In genomic region chr15:77502379-77503095, GRCh38 we compare ENCODE assay signal across 1 cellular context.
A peak's percentile ranks its signal among the peaks of the same experiment; 100 is the strongest.
TF ChIP-seq lines count a peak whose summit lies in the region.

No MANE protein-coding gene starts in this region.

TF ChIP-seq in K562, 482 proteins besides CTCF, POLR2A, EP300 and RAD21 (continued from another document):
- TF ChIP-seq, protein P1, sequence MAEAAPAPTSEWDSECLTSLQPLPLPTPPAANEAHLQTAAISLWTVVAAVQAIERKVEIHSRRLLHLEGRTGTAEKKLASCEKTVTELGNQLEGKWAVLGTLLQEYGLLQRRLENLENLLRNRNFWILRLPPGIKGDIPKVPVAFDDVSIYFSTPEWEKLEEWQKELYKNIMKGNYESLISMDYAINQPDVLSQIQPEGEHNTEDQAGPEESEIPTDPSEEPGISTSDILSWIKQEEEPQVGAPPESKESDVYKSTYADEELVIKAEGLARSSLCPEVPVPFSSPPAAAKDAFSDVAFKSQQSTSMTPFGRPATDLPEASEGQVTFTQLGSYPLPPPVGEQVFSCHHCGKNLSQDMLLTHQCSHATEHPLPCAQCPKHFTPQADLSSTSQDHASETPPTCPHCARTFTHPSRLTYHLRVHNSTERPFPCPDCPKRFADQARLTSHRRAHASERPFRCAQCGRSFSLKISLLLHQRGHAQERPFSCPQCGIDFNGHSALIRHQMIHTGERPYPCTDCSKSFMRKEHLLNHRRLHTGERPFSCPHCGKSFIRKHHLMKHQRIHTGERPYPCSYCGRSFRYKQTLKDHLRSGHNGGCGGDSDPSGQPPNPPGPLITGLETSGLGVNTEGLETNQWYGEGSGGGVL (CRISPR knock-in tag; IDR thresholded peaks at IDR 0.05): no peak
- TF ChIP-seq RCOR1 (IDR thresholded peaks at IDR 0.05; ENCODE audit: borderline replicate concordance in 1 of 2, low read depth in 2 of 2, low read length in 2 of 2) (peak in 1 of 2 experiments; percentile 54; a peak in 1 of 4 replicates), ZNF431 (CRISPR knock-in tag; IDR thresholded peaks at IDR 0.05) (no peak), ZNF347 (CRISPR knock-in tag; IDR thresholded peaks at IDR 0.05; ENCODE audit: low read depth) (no peak), MYBL2 (IDR thresholded peaks at IDR 0.05; ENCODE audit: low read depth) (no peak), MYBL2 (CRISPR knock-in tag; IDR thresholded peaks at IDR 0.05; ENCODE audit: borderline replicate concordance) (no peak), RHOXF2B (CRISPR knock-in tag; conservative IDR thresholded peaks at IDR 0.05) (no peak), USF1 (CRISPR knock-in tag; IDR thresholded peaks at IDR 0.05) (peak; percentile 53; the same call in 1 of the 2 replicates), RAD51 (IDR thresholded peaks at IDR 0.05; ENCODE audit: borderline replicate concordance, low read depth) (peak; percentile 70), FOS (IDR thresholded peaks at IDR 0.05; ENCODE audit: extremely low read depth, insufficient read length) (no peak), CHD1 (IDR thresholded peaks at IDR 0.05; ENCODE audit: low read length) (no peak), MAFG (tag; conservative IDR thresholded peaks at IDR 0.05) (no peak), XRCC5 (IDR thresholded peaks at IDR 0.05; ENCODE audit: low read depth, low read length) (no peak), CREB1 (IDR thresholded peaks at IDR 0.05) (no peak), CREB1 (CRISPR knock-in tag; IDR thresholded peaks at IDR 0.05) (no peak)
- TF ChIP-seq, protein P2, sequence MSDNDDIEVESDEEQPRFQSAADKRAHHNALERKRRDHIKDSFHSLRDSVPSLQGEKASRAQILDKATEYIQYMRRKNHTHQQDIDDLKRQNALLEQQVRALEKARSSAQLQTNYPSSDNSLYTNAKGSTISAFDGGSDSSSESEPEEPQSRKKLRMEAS (CRISPR knock-in tag; IDR thresholded peaks at IDR 0.05): no peak
